8 cellular contexts compared by ENCODE assay signal in the genomic region with DNA sequence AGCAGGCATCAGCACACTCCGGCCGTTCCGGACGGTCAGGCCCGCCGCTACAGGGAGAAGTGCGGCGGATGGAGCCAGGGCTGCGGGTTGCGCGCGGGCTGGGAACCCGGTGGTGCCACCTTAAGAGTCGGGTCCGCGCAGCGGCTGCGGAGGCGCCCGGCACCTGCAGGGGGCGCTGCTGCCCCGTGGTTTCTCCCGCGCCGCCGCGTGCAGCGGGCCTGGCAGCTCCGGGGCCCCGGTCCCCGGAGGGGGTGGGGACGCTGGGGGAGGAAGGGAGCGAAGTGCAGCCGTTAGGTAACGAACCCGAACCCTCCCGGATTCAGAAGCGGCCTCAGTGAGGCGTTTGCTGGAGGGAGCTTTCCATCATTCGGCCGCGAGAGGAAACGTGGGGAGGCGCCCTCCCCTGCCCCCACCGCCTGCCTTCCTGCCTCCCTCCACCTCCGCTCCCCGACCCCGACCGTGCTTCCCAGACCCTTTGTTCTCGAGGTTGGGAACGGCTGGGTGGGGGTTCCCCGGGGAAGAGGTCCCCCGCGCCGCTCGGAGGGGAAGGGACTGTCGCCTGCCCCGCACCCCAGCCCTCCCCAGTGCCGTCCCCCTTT. TPM values are rescaled to one million over a fixed set of nuclear protein-coding genes. Genes with fewer than 3 reads are reported as not detected.
A peak's percentile ranks its signal among the peaks of the same experiment; 100 is the strongest.
DNase-seq lines count a peak whose midpoint lies in the region; ATAC-seq and TF ChIP-seq lines count a peak whose summit lies in the region.

No MANE protein-coding gene starts in this region.

- no peaks in the 10 kb centered on the region for H3K9me3 Mint-ChIP-seq in activated naive CD8-positive, alpha-beta T cell treated with anti-CD3 and anti-CD28 coated beads, Interleukin-2, amount 10 ng/mL, durations not matched to agents 7 days and 5 days

- no peaks in the 10 kb centered on the region for H4K20me1 ChIP-seq in KMS-11 (ENCODE audit: insufficient read depth)

- POLR2A ChIA-PET in activated naive CD8-positive, alpha-beta T cell treated with anti-CD3 and anti-CD28 coated beads, Interleukin-2, amount 10 ng/mL, durations not matched to agents 7 days and 5 days (lab: Charles Lee): interaction anchor here (0.6 to 1.7 kb wide), 3 partner anchors 30 to 236 kb away, joined by 3 to 4 read pairs (median 4); partner anchors contain the start of genes MLLT10 and SKIDA1

- H3K9me3 ChIP-seq in SK-N-MC (ENCODE audit: low read depth, low read length): no peaks in the 10 kb centered on the region
- H3K9me3 ChIP-seq in cardiac muscle cell (ENCODE audit: low read depth): no peaks in the 10 kb centered on the region
- no peaks in the 10 kb centered on the region for H3K9me3 ChIP-seq in trophoblast cell (ENCODE audit: insufficient read depth, low read depth, low read length)
- H3K9me3 ChIP-seq in transverse colon: no peaks in the 10 kb centered on the region

- no peak overlapping the region for H2AK5ac ChIP-seq in trophoblast cell (ENCODE audit: low read length)

- peak overlapping the region; percentile 27 for H2BK12ac ChIP-seq in trophoblast cell (ENCODE audit: low read length)

- peak overlapping the region; percentile 99 for H4K91ac ChIP-seq in trophoblast cell (ENCODE audit: low read depth, low read length)

- peak overlapping the region; percentile 74 for H3K4me2 ChIP-seq in KMS-11
- H3K4me2 ChIP-seq in trophoblast cell (ENCODE audit: low read length): peak overlapping the region; percentile 67

- H3K36me3 Mint-ChIP-seq in activated naive CD8-positive, alpha-beta T cell treated with anti-CD3 and anti-CD28 coated beads, Interleukin-2, amount 10 ng/mL, durations not matched to agents 7 days and 5 days: peaks cover 2% of the 10 kb centered on the region

- TF ChIP-seq POLR2A in transverse colon (IDR thresholded peaks at IDR 0.05): no peak

- peak overlapping the region; percentile 94 for H3K14ac ChIP-seq in trophoblast cell (ENCODE audit: low read length)

- no peaks in the 10 kb centered on the region for H3K79me2 ChIP-seq in KMS-11 (ENCODE audit: insufficient read depth, low read depth)
- peaks cover 31% of the 10 kb centered on the region for H3K79me2 ChIP-seq in trophoblast cell (ENCODE audit: control insufficient read depth, insufficient read depth, low read length, poor library complexity)

- no peak for TF ChIP-seq EP300 in transverse colon (IDR thresholded peaks at IDR 0.05; ENCODE audit: low read depth)

- peak overlapping the region; percentile 80 for H3K4me3 Mint-ChIP-seq in activated naive CD8-positive, alpha-beta T cell treated with anti-CD3 and anti-CD28 coated beads, Interleukin-2, amount 10 ng/mL, durations not matched to agents 7 days and 5 days

- H3K36me3 ChIP-seq in KMS-11 (ENCODE audit: insufficient read depth): no peaks in the 10 kb centered on the region
- no peaks in the 10 kb centered on the region for H3K36me3 ChIP-seq in SK-N-MC (ENCODE audit: insufficient read depth, low read length)
- H3K36me3 ChIP-seq in cardiac muscle cell: no peaks in the 10 kb centered on the region
- H3K36me3 ChIP-seq in trophoblast cell (ENCODE audit: control insufficient read depth in 1 of 2, insufficient read depth in 2 of 2, low read length in 2 of 2): no peaks in the 10 kb centered on the region
- H3K36me3 ChIP-seq in transverse colon: no peaks in the 10 kb centered on the region

- peaks cover 3% of the 10 kb centered on the region for H3K4me1 ChIP-seq in KMS-11 (ENCODE audit: low read depth, poor library complexity, severe bottlenecking)
- H3K4me1 ChIP-seq in cardiac muscle cell (ENCODE audit: low read depth): peaks cover 29% of the 10 kb centered on the region
- peaks cover 19% of the 10 kb centered on the region in 2 experiments for H3K4me1 ChIP-seq in trophoblast cell (ENCODE audit: control insufficient read depth in 1 of 2, insufficient read depth in 2 of 2, low read length in 2 of 2)
- peaks cover 0 to 43% (median 31%) of the 10 kb centered on the region in 4 donors for H3K4me1 ChIP-seq in transverse colon

- WGBS in trophoblast cell (ENCODE audit: extremely low coverage, insufficient coverage, insufficient read length): no CpG with 5 or more reads among the region's 59 CpGs
- WGBS in transverse colon (ENCODE audit: low coverage in 1 of 2), 2 donors: 0% methylated on average over 56 of the region's 59 CpGs; no CpG with 5 or more reads in 1 of the 2 donors

- TF ChIP-seq CTCF in KMS-11 (conservative IDR thresholded peaks at IDR 0.05; ENCODE audit: low read depth, low read length) (peak; percentile 86), cardiac muscle cell (IDR thresholded peaks at IDR 0.05; ENCODE audit: low read depth, low read length) (peak; percentile 88), transverse colon (IDR thresholded peaks at IDR 0.05) (peak; percentile 78 to 99 (median 97))

- H2BK120ac ChIP-seq in trophoblast cell (ENCODE audit: insufficient read depth, low read length, poor library complexity): peak overlapping the region; percentile 98

- H3K23ac ChIP-seq in trophoblast cell (ENCODE audit: low read length): no peak overlapping the region

- H4K12ac ChIP-seq in trophoblast cell (ENCODE audit: low read depth, low read length): peak overlapping the region; percentile 90

- H3K79me1 ChIP-seq in trophoblast cell (ENCODE audit: low read length): peaks cover 47% of the 10 kb centered on the region

- H3K18ac ChIP-seq in trophoblast cell (ENCODE audit: low read length): peak overlapping the region; percentile 86

- H4K8ac ChIP-seq in trophoblast cell (ENCODE audit: low read depth, low read length): peak overlapping the region; percentile 97

- H3K4me3 ChIP-seq in KMS-11 (IDR thresholded peaks at IDR 0.05; ENCODE audit: insufficient read depth, low read depth, low read length) (no peak overlapping the region), SK-N-MC (peak overlapping the region; percentile 78), cardiac muscle cell (peak overlapping the region; percentile 59), trophoblast cell (ENCODE audit: low read depth, low read length) (peak overlapping the region; percentile 78), transverse colon (peak overlapping the region; percentile 28 to 62 (median 48))

- in situ Hi-C loops in transverse colon (cut with MboI; ENCODE audit: low pct_ligation_motif_present in 1 of 4, low pct_unique_long_range_greater_than_20kb in 1 of 4, low sequenced_read_pairs in 3 of 4): loop anchor here (10.0 to 25.0 kb wide), 8 partner anchors 208 to 1499 kb away; no protein-coding TSS in a partner anchor

- peaks cover 13% of the 10 kb centered on the region for H3K4me1 Mint-ChIP-seq in activated naive CD8-positive, alpha-beta T cell treated with anti-CD3 and anti-CD28 coated beads, Interleukin-2, amount 10 ng/mL, durations not matched to agents 7 days and 5 days

- H3K9ac ChIP-seq in KMS-11 (peak overlapping the region; percentile 84), SK-N-MC (ENCODE audit: insufficient read length) (peak overlapping the region; percentile 63), trophoblast cell (ENCODE audit: low read length) (peak overlapping the region; percentile 98)

- no peak overlapping the region for H3K27ac Mint-ChIP-seq in activated naive CD8-positive, alpha-beta T cell treated with anti-CD3 and anti-CD28 coated beads, Interleukin-2, amount 10 ng/mL, durations not matched to agents 7 days and 5 days

- intact Hi-C loops in transverse colon (cut with DNase I; ENCODE audit: low total_unique reads): loop anchor here (5.0 to 10.0 kb wide), 3 partner anchors 42 to 237 kb away; no protein-coding TSS in a partner anchor

- peak overlapping the region; percentile 98 for H2BK5ac ChIP-seq in trophoblast cell (ENCODE audit: low read depth, low read length, poor library complexity)

- ATAC-seq in GM21737 (IDR thresholded peaks at IDR 0.05; ENCODE audit: unreplicated experiment): peak; percentile 69
- peak; percentile 80 for ATAC-seq in activated naive CD8-positive, alpha-beta T cell treated with anti-CD3 and anti-CD28 coated beads, Interleukin-2, amount 10 ng/mL, durations not matched to agents 7 days and 5 days (ENCODE audit: low read depth)

- H3K27me3 ChIP-seq in KMS-11 (ENCODE audit: insufficient read depth, low read depth): peaks cover 14% of the 10 kb centered on the region; the same call in 1 of the 2 replicates
- no peaks in the 10 kb centered on the region for H3K27me3 ChIP-seq in cardiac muscle cell
- no peaks in the 10 kb centered on the region for H3K27me3 ChIP-seq in trophoblast cell (ENCODE audit: insufficient read depth, low read length)
- peaks cover 78% of the 10 kb centered on the region for H3K27me3 ChIP-seq in transverse colon

- H3K4ac ChIP-seq in trophoblast cell (ENCODE audit: low read depth, low read length): peak overlapping the region; percentile 84

- H2AFZ ChIP-seq in KMS-11 (ENCODE audit: low read depth) (peak overlapping the region; percentile 91), trophoblast cell (ENCODE audit: insufficient read depth, low read length, poor library complexity) (peak overlapping the region; percentile 33)

- H3K27ac ChIP-seq in KMS-11: peak overlapping the region; percentile 64
- no peak overlapping the region for H3K27ac ChIP-seq in SK-N-MC
- peak overlapping the region; percentile 94 for H3K27ac ChIP-seq in cardiac muscle cell
- peak overlapping the region; percentile 100 for H3K27ac ChIP-seq in trophoblast cell (ENCODE audit: low read depth, low read length)
- peak overlapping the region; percentile 11 to 60 (median 58) for H3K27ac ChIP-seq in transverse colon

- peaks cover 76% of the 10 kb centered on the region for H3K27me3 Mint-ChIP-seq in activated naive CD8-positive, alpha-beta T cell treated with anti-CD3 and anti-CD28 coated beads, Interleukin-2, amount 10 ng/mL, durations not matched to agents 7 days and 5 days

- DNase-seq in GF-D8 (lab: John Stamatoyannopoulos, UW) (peak; percentile 44), SK-N-MC (ENCODE audit: low read depth, low spot score) (no peak), cardiac muscle cell (ENCODE audit: low read depth in 1 of 2, low spot score in 1 of 2) (peak; percentile 93 to 95), trophoblast cell (peak; percentile 93 to 96), transverse colon (peak; percentile 84)
- peak; percentile 97 for DNase-seq in activated naive CD8-positive, alpha-beta T cell treated with anti-CD3 and anti-CD28 coated beads, Interleukin-2, amount 10 ng/mL, durations not matched to agents 7 days and 5 days

RNA-seq across cellular contexts. Expression of gene SKIDA1, which starts 29.7 kb away (rescaled TPM):
- under 1 TPM; 0.09 to 0.58 TPM for total RNA-seq in activated naive CD8-positive, alpha-beta T cell treated with anti-CD3 and anti-CD28 coated beads, Interleukin-2, amount 10 ng/mL, durations not matched to agents 7 days and 5 days
- 42.4 and 62.4 TPM in 2 replicates for total RNA-seq in cardiac muscle cell
- polyA plus RNA-seq in cardiac muscle cell: 4.3 and 7.9 TPM in 2 replicates
- polyA plus RNA-seq in trophoblast cell (2013): 27.4 and 28.4 TPM in 2 replicates
- under 1 TPM in 2 of 4 donors, not detected in 2; 0.27 to 0.60 TPM for total RNA-seq in transverse colon

RNA-seq across cellular contexts. Expression of gene MLLT10, which starts 38.2 kb away (rescaled TPM):
- total RNA-seq in activated naive CD8-positive, alpha-beta T cell treated with anti-CD3 and anti-CD28 coated beads, Interleukin-2, amount 10 ng/mL, durations not matched to agents 7 days and 5 days: 10 to 100 TPM; 50.0 to 58.0 TPM
- total RNA-seq in cardiac muscle cell: 26.0 and 40.6 TPM in 2 replicates
- polyA plus RNA-seq in cardiac muscle cell: 38.4 and 39.5 TPM in 2 replicates
- polyA plus RNA-seq in trophoblast cell (2013): 53.9 and 56.9 TPM in 2 replicates
- 10 to 100 TPM; 12.0 to 43.0 (median 28.5) TPM for total RNA-seq in transverse colon

Comparison
In these comparisons a context has a peak if more than half of its experiments do, and no peak if none do; other contexts are left out.
1. RNA of gene SKIDA1, which starts 29.7 kb away (total RNA-seq): 42.4 to 62.4 TPM in cardiac muscle cell; 0.09 to 0.58 TPM in activated naive CD8-positive, alpha-beta T cell treated with anti-CD3 and anti-CD28 coated beads, Interleukin-2, amount 10 ng/mL, durations not matched to agents 7 days and 5 days and 0.27 to 0.60 TPM in transverse colon; every median in the first group is over 10 times any median in the second.
2. Peak in every context shown above with its lines, with median percentiles within 50 percentile points of each other: H3K9ac ChIP-seq and CTCF ChIP-seq.